Comparison of ENCODE assay signal across 28 cellular contexts in genomic region chr5:153658606-153659005, GRCh38.
A peak's percentile ranks its signal among the peaks of the same experiment; 100 is the strongest.
DNase-seq lines count a peak whose midpoint lies in the region; ATAC-seq and TF ChIP-seq lines count a peak whose summit lies in the region.
"Had no signal": no experiment of that assay in that cellular context is flagged by ENCODE, and none has a peak within 500 bp of the region (broad histone marks: within the 10 kb centered on the region; RNA-seq: fewer than 3 reads in every experiment).

No MANE protein-coding gene starts in this region.

- peaks cover 28% of the 10 kb centered on the region for H3K4me1 Mint-ChIP-seq in GM23338
- H3K4me1 Mint-ChIP-seq in activated T-cell treated with anti-CD3 and anti-CD28 coated beads, Interleukin-2, amount 50 U/mL, for 24 hours (ENCODE audit: low read depth): no peaks in the 10 kb centered on the region
- H3K4me1 Mint-ChIP-seq: activated B cell treated with CpG ODN at 0.5 μM for 24 hours; activated naive CD8-positive, alpha-beta T cell treated with anti-CD3 and anti-CD28 coated beads, Interleukin-2, amount 50 U/mL, for 24 hours; CD8-positive, alpha-beta memory T cell had no signal

- DNase-seq in GM23338 (ENCODE audit: low spot score) (peak; percentile 31), astrocyte of the hippocampus (ENCODE audit: low read depth, low spot score) (peak; percentile 66), islet precursor cell (peak; percentile 92), retina (peak; percentile 60), BE2C (no peak)
- no peak for DNase-seq in NK-92 treated with Interleukin-12 subunit alpha and Interleukin-12 subunit beta, amount 100 ng/mL, for 24 hours (lab: John Stamatoyannopoulos, UW)
- no peak for DNase-seq in activated T-cell treated with anti-CD3 and anti-CD28 coated beads, Interleukin-2, amount 50 U/mL, for 24 hours
- DNase-seq: activated B cell treated with CpG ODN at 0.5 μM for 24 hours; activated CD4-positive, alpha-beta T cell treated with anti-CD3 and anti-CD28 coated beads, Interleukin-2, amount 50 U/mL, for 4 hours; activated naive CD8-positive, alpha-beta T cell treated with anti-CD3 and anti-CD28 coated beads, Interleukin-2, amount 50 U/mL, for 24 hours; activated T-cell treated with anti-CD3 and anti-CD28 coated beads, Interleukin-2, amount 50 U/mL, for 72 hours; body of pancreas; CD8-positive, alpha-beta memory T cell; esophagus squamous epithelium; Karpas-422; left cardiac atrium; NCI-H2081; NCI-H345; SIG-M5; stimulated activated CD4-positive, alpha-beta T cell treated with anti-CD3 and anti-CD28 coated beads, Interleukin-4, amount 100 ng/mL, for 1 hour; stomach; uterus had no signal

- H3K4me3 Mint-ChIP-seq in GM23338: no peak overlapping the region
- H3K4me3 Mint-ChIP-seq in activated T-cell treated with anti-CD3 and anti-CD28 coated beads, Interleukin-2, amount 50 U/mL, for 24 hours: no peak overlapping the region
- H3K4me3 Mint-ChIP-seq: activated B cell treated with CpG ODN at 0.5 μM for 24 hours; activated naive CD8-positive, alpha-beta T cell treated with anti-CD3 and anti-CD28 coated beads, Interleukin-2, amount 50 U/mL, for 24 hours; activated T-cell treated with anti-CD3 and anti-CD28 coated beads, Interleukin-2, amount 50 U/mL, for 72 hours; CD8-positive, alpha-beta memory T cell had no signal

- H3F3A ChIP-seq in GM23338 (replicated peaks; ENCODE audit: low read depth): no peaks in the 10 kb centered on the region

- no peak for TF ChIP-seq CTCF in GM23338 (conservative IDR thresholded peaks at IDR 0.05; ENCODE audit: low read depth in 2 of 2)
- TF ChIP-seq CTCF in BE2C (IDR thresholded peaks at IDR 0.05; ENCODE audit: low read depth, low read length): no peak

- H3K4me3 ChIP-seq in GM23338: no peak overlapping the region
- H3K4me3 ChIP-seq in BE2C (ENCODE audit: low read depth, low read length): no peak overlapping the region
- H3K4me3 ChIP-seq: body of pancreas, esophagus squamous epithelium, GM12878, stomach, uterus had no signal

- H3K9me3 Mint-ChIP-seq in GM23338: no peaks in the 10 kb centered on the region
- no peaks in the 10 kb centered on the region for H3K9me3 Mint-ChIP-seq in activated T-cell treated with anti-CD3 and anti-CD28 coated beads, Interleukin-2, amount 50 U/mL, for 24 hours
- H3K9me3 Mint-ChIP-seq: activated B cell treated with CpG ODN at 0.5 μM for 24 hours; activated naive CD8-positive, alpha-beta T cell treated with anti-CD3 and anti-CD28 coated beads, Interleukin-2, amount 50 U/mL, for 24 hours; activated T-cell treated with anti-CD3 and anti-CD28 coated beads, Interleukin-2, amount 50 U/mL, for 72 hours had no signal

- no peaks in the 10 kb centered on the region for H3K79me2 ChIP-seq in GM23338 (replicated peaks; ENCODE audit: insufficient read depth)

- H3K36me3 Mint-ChIP-seq in GM23338 (ENCODE audit: low read depth): no peaks in the 10 kb centered on the region
- no peaks in the 10 kb centered on the region for H3K36me3 Mint-ChIP-seq in activated T-cell treated with anti-CD3 and anti-CD28 coated beads, Interleukin-2, amount 50 U/mL, for 24 hours (ENCODE audit: low read depth)
- H3K36me3 Mint-ChIP-seq: CD8-positive, alpha-beta memory T cell had no signal

- H3K4me1 ChIP-seq in GM23338 (ENCODE audit: insufficient read depth) (0 out of 2 replicates have a peak, but pooled peaks cover 3% of the 10 kb centered on the region), BE2C (no peaks in the 10 kb centered on the region)
- H3K4me1 ChIP-seq: body of pancreas, esophagus squamous epithelium, stomach, uterus had no signal

- no peaks in the 10 kb centered on the region for H4K20me1 ChIP-seq in GM23338 (replicated peaks; ENCODE audit: insufficient read depth)

- ATAC-seq in GM23338 (peak; percentile 65), HG03039 (IDR thresholded peaks at IDR 0.05; ENCODE audit: unreplicated experiment) (no peak)
- ATAC-seq: activated naive CD8-positive, alpha-beta T cell treated with anti-CD3 and anti-CD28 coated beads, Interleukin-2, amount 50 U/mL, for 24 hours; activated T-cell treated with anti-CD3 and anti-CD28 coated beads, Interleukin-2, amount 50 U/mL, for 72 hours; body of pancreas; GM12878; HepG2; Panc1; sciatic nerve had no signal

- no peak overlapping the region for H3K27ac Mint-ChIP-seq in GM23338
- no peak overlapping the region for H3K27ac Mint-ChIP-seq in activated T-cell treated with anti-CD3 and anti-CD28 coated beads, Interleukin-2, amount 50 U/mL, for 24 hours
- H3K27ac Mint-ChIP-seq: activated B cell treated with CpG ODN at 0.5 μM for 24 hours; activated naive CD8-positive, alpha-beta T cell treated with anti-CD3 and anti-CD28 coated beads, Interleukin-2, amount 50 U/mL, for 24 hours; activated T-cell treated with anti-CD3 and anti-CD28 coated beads, Interleukin-2, amount 50 U/mL, for 72 hours; CD8-positive, alpha-beta memory T cell; progenitor cell of endocrine pancreas had no signal

- H3K27ac ChIP-seq in GM23338 (ENCODE audit: low read depth): no peak overlapping the region
- H3K27ac ChIP-seq: body of pancreas, esophagus squamous epithelium, stomach, uterus had no signal

- H3K27me3 Mint-ChIP-seq in GM23338 (ENCODE audit: insufficient read depth, low read depth, poor library complexity): no peaks in the 10 kb centered on the region
- no peaks in the 10 kb centered on the region for H3K27me3 Mint-ChIP-seq in activated T-cell treated with anti-CD3 and anti-CD28 coated beads, Interleukin-2, amount 50 U/mL, for 24 hours
- H3K27me3 Mint-ChIP-seq: activated B cell treated with CpG ODN at 0.5 μM for 24 hours; activated naive CD8-positive, alpha-beta T cell treated with anti-CD3 and anti-CD28 coated beads, Interleukin-2, amount 50 U/mL, for 24 hours; CD8-positive, alpha-beta memory T cell; progenitor cell of endocrine pancreas had no signal

- no peaks in the 10 kb centered on the region for H3K9me2 ChIP-seq in GM23338 (ENCODE audit: insufficient read depth)

- no peak overlapping the region for H3K4me2 ChIP-seq in GM23338

- H3K36me3 ChIP-seq in GM23338 (ENCODE audit: insufficient read depth): no peaks in the 10 kb centered on the region
- no peaks in the 10 kb centered on the region for H3K36me3 ChIP-seq in BE2C
- H3K36me3 ChIP-seq: esophagus squamous epithelium, stomach, uterus had no signal

- no peaks in the 10 kb centered on the region for H3K9me3 ChIP-seq in BE2C
- H3K9me3 ChIP-seq: body of pancreas, esophagus squamous epithelium, stomach, uterus had no signal

- H3K27me3 ChIP-seq in GM23338 (ENCODE audit: insufficient read depth): no peaks in the 10 kb centered on the region
- H3K27me3 ChIP-seq in BE2C: no peaks in the 10 kb centered on the region; the same call in 1 of the 2 replicates
- H3K27me3 ChIP-seq: body of pancreas, esophagus squamous epithelium, stomach, uterus had no signal

- no peak overlapping the region for H2AFZ ChIP-seq in GM23338

TF ChIP-seq in GM23338, 12 proteins besides CTCF, POLR2A, EP300 and RAD21:
- TF ChIP-seq CREB1 (CRISPR knock-in tag; IDR thresholded peaks at IDR 0.05; ENCODE audit: low read depth): no peak
- TF ChIP-seq POLR2AphosphoS5 (IDR thresholded peaks at IDR 0.05; ENCODE audit: low read depth): no peak
- TF ChIP-seq ZNF331 (CRISPR knock-in tag; IDR thresholded peaks at IDR 0.05; ENCODE audit: low read depth): no peak
- no peak for TF ChIP-seq ETS1 (IDR thresholded peaks at IDR 0.05)
- no peak for TF ChIP-seq ZNF114 (CRISPR knock-in tag; IDR thresholded peaks at IDR 0.05)
- no peak for TF ChIP-seq STAT1 (IDR thresholded peaks at IDR 0.05; ENCODE audit: unreplicated experiment)
- no peak for TF ChIP-seq NANOG (IDR thresholded peaks at IDR 0.05; ENCODE audit: borderline replicate concordance)
- TF ChIP-seq JUNB (IDR thresholded peaks at IDR 0.05; ENCODE audit: unreplicated experiment): no peak

Comparison
In these comparisons a context has a peak if more than half of its experiments do, and no peak if none do; other contexts are left out.
1. DNase-seq: peak in GM23338 (single experiment), astrocyte of the hippocampus (single experiment), islet precursor cell (single experiment) and retina (single experiment); none in BE2C (single experiment), NK-92 treated with Interleukin-12 subunit alpha and Interleukin-12 subunit beta, amount 100 ng/mL, for 24 hours (single experiment) and activated T-cell treated with anti-CD3 and anti-CD28 coated beads, Interleukin-2, amount 50 U/mL, for 24 hours (single experiment).